In genomic region chr11:102494216-102494615, GRCh38 we compare ENCODE assay signal across 17 cellular contexts. TPM values are rescaled to one million over a fixed set of nuclear protein-coding genes. Genes with fewer than 3 reads are reported as not detected.
DNase-seq lines count a peak whose midpoint lies in the region; FAIRE-seq and TF ChIP-seq lines count a peak whose summit lies in the region.
"Had no signal": no experiment of that assay in that cellular context is flagged by ENCODE, and none has a peak within 500 bp of the region (broad histone marks: within the 10 kb centered on the region; RNA-seq: fewer than 3 reads in every experiment).

No MANE protein-coding gene starts in this region.

- H3K27me3 ChIP-seq in effector memory CD4-positive, alpha-beta T cell (replicated peaks; ENCODE audit: control insufficient read depth, insufficient read depth, low read length, poor library complexity, severe bottlenecking): no peaks in the 10 kb centered on the region

- TF ChIP-seq POLR2A in GM12892 (IDR thresholded peaks at IDR 0.05; ENCODE audit: low read depth, low read length): no peak

- no peak overlapping the region for H3K4me3 ChIP-seq in effector memory CD4-positive, alpha-beta T cell (ENCODE audit: insufficient read depth, low read depth, low read length, poor library complexity, severe bottlenecking)
- H3K4me3 ChIP-seq: dorsolateral prefrontal cortex had no signal

- DNase-seq in GM04503 (ENCODE audit: low read depth) (peak; percentile 20), RKO (ENCODE audit: low spot score) (peak; percentile 35), fibroblast of peridontal ligament (ENCODE audit: extremely low read depth) (peak; percentile 45), pulmonary artery endothelial cell (ENCODE audit: low read depth, low spot score) (peak; percentile 71), hippocampal formation (lab: John Stamatoyannopoulos, UW) (no peak), GM12892 (ENCODE audit: insufficient read length) (no peak), HuH-7 (ENCODE audit: low spot score) (no peak)
- DNase-seq in effector memory CD4-positive, alpha-beta T cell: no peak
- DNase-seq: activated CD8-positive, alpha-beta memory T cell treated with anti-CD3 and anti-CD28 coated beads for 24 hours; activated naive CD4-positive, alpha-beta T cell treated with anti-CD3 and anti-CD28 coated beads, Interleukin-2, amount 10 ng/mL, durations not matched to agents 7 days and 5 days; CD8-positive, alpha-beta T cell; dorsolateral prefrontal cortex; hypothalamus; midbrain; OCI-M1; posterior cingulate gyrus; T1000 had no signal

- no peak for FAIRE-seq in GM12892 (lab: Jason Lieb, UNC)

- no peaks in the 10 kb centered on the region for H3K4me1 ChIP-seq in effector memory CD4-positive, alpha-beta T cell (ENCODE audit: control insufficient read depth, insufficient read depth, low read length, poor library complexity, severe bottlenecking)

- no peaks in the 10 kb centered on the region for H3K36me3 ChIP-seq in effector memory CD4-positive, alpha-beta T cell (ENCODE audit: control insufficient read depth, insufficient read depth, low read length)

- no peak overlapping the region for H3K27ac ChIP-seq in effector memory CD4-positive, alpha-beta T cell (ENCODE audit: insufficient read depth, low read length, poor library complexity, severe bottlenecking)
- H3K27ac ChIP-seq: dorsolateral prefrontal cortex had no signal

- H3K9me3 ChIP-seq in effector memory CD4-positive, alpha-beta T cell (ENCODE audit: control insufficient read depth, low read length): no peaks in the 10 kb centered on the region

RNA-seq across cellular contexts. Expression of gene MMP7, which starts 36.3 kb away (rescaled TPM):
- total RNA-seq in pulmonary artery endothelial cell: 0.11 TPM in 1 of 2 replicates, not detected in the other
- polyA plus RNA-seq in GM12892 (2012; ENCODE audit: missing spikeins): 5.7 TPM
- total RNA-seq: CD8-positive, alpha-beta T cell had no signal

RNA-seq across cellular contexts. Expression of gene TMEM123, which starts 41.7 kb away (rescaled TPM):
- 178 and 234 TPM in 2 replicates for total RNA-seq in pulmonary artery endothelial cell
- polyA plus RNA-seq in GM12892 (2012; ENCODE audit: missing spikeins): 128 TPM

Comparison
In these comparisons a context has a peak if more than half of its experiments do, and no peak if none do; other contexts are left out.
1. DNase-seq: peak in GM04503 (single experiment), RKO (single experiment), fibroblast of peridontal ligament (single experiment) and pulmonary artery endothelial cell (single experiment); none in effector memory CD4-positive, alpha-beta T cell (0 of 3), hippocampal formation (0 of 2), GM12892 (single experiment) and HuH-7 (single experiment).